In the genomic region with DNA sequence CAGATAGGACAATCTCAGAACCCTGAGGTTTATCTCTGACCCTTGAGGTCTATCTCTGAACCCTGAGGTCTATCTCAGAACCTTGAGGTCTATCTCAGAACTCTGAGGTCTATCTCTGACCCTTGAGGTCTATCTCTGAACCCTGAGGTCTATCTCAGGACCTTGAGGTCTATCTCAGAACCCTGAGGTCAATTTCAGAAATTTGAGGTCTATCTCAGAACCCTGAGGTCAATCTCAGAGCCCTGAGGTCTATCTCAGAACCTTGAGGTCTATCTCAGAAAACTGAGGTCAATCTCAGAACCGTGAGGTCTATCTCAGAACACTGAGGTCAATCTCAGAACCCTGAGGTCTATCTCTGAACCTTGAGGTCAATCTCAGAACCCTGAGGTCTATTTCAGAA, we compare ENCODE assay signal across 38 cellular contexts. TPM values are rescaled to one million over a fixed set of nuclear protein-coding genes. Genes with fewer than 3 reads are reported as not detected.
"Had no signal": no experiment of that assay in that cellular context is flagged by ENCODE, and none has a peak within 500 bp of the region (broad histone marks: within the 10 kb centered on the region; RNA-seq: fewer than 3 reads in every experiment).

No MANE protein-coding gene starts in this region.

- H3K9me3 ChIP-seq: ascending aorta had no signal

- H3K4me3 ChIP-seq: ascending aorta, cardiac muscle cell had no signal

- H3K4me3 Mint-ChIP-seq: activated B cell treated with CpG ODN at 0.5 μM for 24 hours; activated CD4-positive, alpha-beta T cell treated with anti-CD3 and anti-CD28 coated beads, Interleukin-2, amount 10 ng/mL, durations not matched to agents 24 days and 14 days; activated CD8-positive, alpha-beta T cell treated with anti-CD3 and anti-CD28 coated beads for 36 hours; activated naive CD4-positive, alpha-beta T cell treated with anti-CD3 and anti-CD28 coated beads for 36 hours; activated naive CD8-positive, alpha-beta T cell treated with anti-CD3 and anti-CD28 coated beads for 36 hours; activated T-helper 1 cell treated with anti-CD3 and anti-CD28 coated beads, Interleukin-12 subunit alpha, Interleukin-12 subunit beta, Interleukin-2, Interleukin-4 antibody, amounts not matched to agents 30 ng/mL and 10 ng/mL and 1 ng/mL, durations not matched to agents 14 hours and 24 hours and 36 hours; T-helper 1 cell treated with Interleukin-12 subunit alpha and Interleukin-12 subunit beta and Interleukin-4 antibody, amounts not matched to agents 30 μg/mL and 1 μg/mL, for 36 hours; T-helper 2 cell treated with Interferon-gamma antibody and Interleukin-4, amounts not matched to agents 5 μg/mL and 100 μg/mL, for 36 hours had no signal

- H3K36me3 ChIP-seq: ascending aorta, cardiac muscle cell had no signal

- FAIRE-seq: TTC549 had no signal

- H3K27ac ChIP-seq: ascending aorta, cardiac muscle cell, VCaP had no signal

- H3K27me3 ChIP-seq: ascending aorta had no signal

- DNase-seq: activated B cell treated with CpG ODN at 0.5 μM for 24 hours; activated CD4-positive, alpha-beta memory T cell treated with anti-CD3 and anti-CD28 coated beads for 36 hours; activated CD4-positive, alpha-beta T cell treated with anti-CD3 and anti-CD28 coated beads for 4 hours; activated CD4-positive, alpha-beta T cell treated with anti-CD3 and anti-CD28 coated beads, Interleukin-2, amount 10 ng/mL, durations not matched to agents 24 days and 14 days; activated CD4-positive, alpha-beta T cell treated with anti-CD3 and anti-CD28 coated beads, Interleukin-2, amount 50 U/mL, for 1 hour; activated CD4-positive, alpha-beta T cell treated with anti-CD3 and anti-CD28 coated beads, Interleukin-2, amount 50 U/mL, for 4 hours; activated CD4-positive, CD25-positive, alpha-beta regulatory T cell treated with anti-CD3 and anti-CD28 coated beads, Interleukin-2, amount 50 U/mL, for 72 hours; activated CD8-positive, alpha-beta memory T cell treated with anti-CD3 and anti-CD28 coated beads, Interleukin-2, amount 50 U/mL, for 4 hours; activated CD8-positive, alpha-beta T cell treated with anti-CD3 and anti-CD28 coated beads for 36 hours; activated effector memory CD4-positive, alpha-beta T cell treated with anti-CD3 and anti-CD28 coated beads, Interleukin-2, amount 50 U/mL, for 16 hours; activated gamma-delta T cell treated with Interleukin-2 at 50 U/mL for 16 hours; activated naive CD4-positive, alpha-beta T cell; activated naive CD4-positive, alpha-beta T cell treated with anti-CD3 and anti-CD28 coated beads for 36 hours; activated naive CD4-positive, alpha-beta T cell treated with anti-CD3 and anti-CD28 coated beads, Interleukin-2, amount 50 U/mL, for 16 hours; activated naive CD8-positive, alpha-beta T cell treated with anti-CD3 and anti-CD28 coated beads for 36 hours; activated T-cell treated with anti-CD3 and anti-CD28 coated beads for 4 hours; activated T-cell treated with anti-CD3 and anti-CD28 coated beads, Interleukin-2, amount 50 U/mL, for 1 hour; activated T-cell treated with anti-CD3 and anti-CD28 coated beads, Interleukin-2, amount 50 U/mL, for 4 hours; activated T-cell treated with anti-CD3 and anti-CD28 coated beads, Interleukin-2, amount 50 U/mL, for 72 hours; amygdala; anterior cingulate cortex; caudate nucleus; cerebellar nuclear complex; T-helper 1 cell; T-helper 2 cell; T-helper 9 cell had no signal

- H3K9me3 Mint-ChIP-seq: activated B cell treated with CpG ODN at 0.5 μM for 24 hours; activated CD4-positive, alpha-beta memory T cell treated with anti-CD3 and anti-CD28 coated beads for 36 hours; activated CD4-positive, alpha-beta T cell treated with anti-CD3 and anti-CD28 coated beads, Interleukin-2, amount 10 ng/mL, durations not matched to agents 24 days and 14 days; activated CD8-positive, alpha-beta T cell treated with anti-CD3 and anti-CD28 coated beads for 36 hours; activated naive CD4-positive, alpha-beta T cell treated with anti-CD3 and anti-CD28 coated beads for 36 hours; activated naive CD4-positive, alpha-beta T cell treated with anti-CD3 and anti-CD28 coated beads, Interleukin-2, amount 50 U/mL, for 72 hours; activated naive CD8-positive, alpha-beta T cell treated with anti-CD3 and anti-CD28 coated beads for 36 hours; activated T-cell treated with anti-CD3 and anti-CD28 coated beads, Interleukin-2, amount 50 U/mL, for 4 hours; activated T-cell treated with anti-CD3 and anti-CD28 coated beads, Interleukin-2, amount 50 U/mL, for 72 hours; activated T-helper 1 cell treated with anti-CD3 and anti-CD28 coated beads, Interleukin-12 subunit alpha, Interleukin-12 subunit beta, Interleukin-2, Interleukin-4 antibody, amounts not matched to agents 30 ng/mL and 10 ng/mL and 1 ng/mL, durations not matched to agents 14 hours and 24 hours and 36 hours; activated T-helper 17 cell treated with anti-CD3 and anti-CD28 coated beads, Interleukin-2, amount 50 U/mL, for 72 hours; central memory CD8-positive, alpha-beta T cell; T-helper 1 cell treated with Interleukin-12 subunit alpha and Interleukin-12 subunit beta and Interleukin-4 antibody, amounts not matched to agents 30 μg/mL and 1 μg/mL, for 36 hours; T-helper 2 cell treated with Interferon-gamma antibody and Interleukin-4, amounts not matched to agents 5 μg/mL and 100 μg/mL, for 36 hours had no signal

- H3K27me3 Mint-ChIP-seq: central memory CD8-positive, alpha-beta T cell had no signal

- H3K36me3 Mint-ChIP-seq: activated CD4-positive, alpha-beta memory T cell treated with anti-CD3 and anti-CD28 coated beads for 36 hours; activated naive CD4-positive, alpha-beta T cell treated with anti-CD3 and anti-CD28 coated beads, Interleukin-2, amount 50 U/mL, for 72 hours; activated naive CD8-positive, alpha-beta T cell treated with anti-CD3 and anti-CD28 coated beads for 36 hours had no signal

- H3K27ac Mint-ChIP-seq: activated B cell treated with CpG ODN at 0.5 μM for 24 hours; activated CD4-positive, alpha-beta memory T cell treated with anti-CD3 and anti-CD28 coated beads for 36 hours; activated CD4-positive, alpha-beta T cell treated with anti-CD3 and anti-CD28 coated beads, Interleukin-2, amount 10 ng/mL, durations not matched to agents 24 days and 14 days; activated CD8-positive, alpha-beta T cell treated with anti-CD3 and anti-CD28 coated beads for 36 hours; activated naive CD4-positive, alpha-beta T cell treated with anti-CD3 and anti-CD28 coated beads for 36 hours; activated naive CD4-positive, alpha-beta T cell treated with anti-CD3 and anti-CD28 coated beads, Interleukin-2, amount 50 U/mL, for 72 hours; activated naive CD8-positive, alpha-beta T cell treated with anti-CD3 and anti-CD28 coated beads for 36 hours; activated T-cell treated with anti-CD3 and anti-CD28 coated beads, Interleukin-2, amount 50 U/mL, for 72 hours; activated T-helper 1 cell treated with anti-CD3 and anti-CD28 coated beads, Interleukin-12 subunit alpha, Interleukin-12 subunit beta, Interleukin-2, Interleukin-4 antibody, amounts not matched to agents 30 ng/mL and 10 ng/mL and 1 ng/mL, durations not matched to agents 14 hours and 24 hours and 36 hours; activated T-helper 17 cell treated with anti-CD3 and anti-CD28 coated beads, Interleukin-2, amount 50 U/mL, for 72 hours; brain; T-helper 1 cell treated with Interleukin-12 subunit alpha and Interleukin-12 subunit beta and Interleukin-4 antibody, amounts not matched to agents 30 μg/mL and 1 μg/mL, for 36 hours; T-helper 2 cell treated with Interferon-gamma antibody and Interleukin-4, amounts not matched to agents 5 μg/mL and 100 μg/mL, for 36 hours had no signal

- ATAC-seq: activated CD8-positive, alpha-beta T cell treated with anti-CD3 and anti-CD28 coated beads for 36 hours; activated naive CD4-positive, alpha-beta T cell treated with anti-CD3 and anti-CD28 coated beads, Interleukin-2, amount 50 U/mL, for 72 hours; activated T-cell treated with anti-CD3 and anti-CD28 coated beads, Interleukin-2, amount 50 U/mL, for 4 hours; activated T-cell treated with anti-CD3 and anti-CD28 coated beads, Interleukin-2, amount 50 U/mL, for 72 hours; activated T-helper 17 cell treated with anti-CD3 and anti-CD28 coated beads, Interleukin-2, amount 50 U/mL, for 72 hours had no signal

RNA-seq across cellular contexts. Expression of a gene that starts 49.4 kb away (rescaled TPM):
- total RNA-seq: ascending aorta, bronchial epithelial cell had no signal
